26 cellular contexts compared by ENCODE assay signal in genomic region chr17:15448580-15448956, GRCh38. TPM values are rescaled to one million over a fixed set of nuclear protein-coding genes. Genes with fewer than 3 reads are reported as not detected.
DNase-seq lines count a peak whose midpoint lies in the region; ATAC-seq and TF ChIP-seq lines count a peak whose summit lies in the region.
"Had no signal": no experiment of that assay in that cellular context is flagged by ENCODE, and none has a peak within 500 bp of the region (broad histone marks: within the 10 kb centered on the region; RNA-seq: fewer than 3 reads in every experiment).

No MANE protein-coding gene starts in this region.

- H3K4me1 Mint-ChIP-seq in neural crest cell = peaks cover 33% of the 10 kb centered on the region
- H3K4me1 Mint-ChIP-seq: B cell, natural killer cell had no signal

- H3K9me3 Mint-ChIP-seq in neural crest cell = no peaks in the 10 kb centered on the region
- H3K9me3 Mint-ChIP-seq: natural killer cell had no signal

- H3K27me3 ChIP-seq in left ventricle myocardium inferior (ENCODE audit: low read depth) (no peaks in the 10 kb centered on the region), upper lobe of right lung (no peaks in the 10 kb centered on the region)
- H3K27me3 ChIP-seq: colonic mucosa had no signal

- no peak for DNase-seq in Right ventricle myocardium inferior (ENCODE audit: missing footprints)
- no peak for DNase-seq in left cardiac atrium
- no peak for DNase-seq in left ventricle myocardium inferior
- DNase-seq in neural crest cell (ENCODE audit: low read depth, low spot score) = no peak
- no peak for DNase-seq in upper lobe of right lung
- no peak for DNase-seq in DMS153 treated with DMSO at 0.1 percent for 48 hours (lab: John Stamatoyannopoulos, UW; ENCODE audit: unreplicated experiment)
- no peak for DNase-seq in globus pallidus (ENCODE audit: low spot score)
- DNase-seq: 8988T; activated CD8-positive, alpha-beta T cell treated with anti-CD3 and anti-CD28 coated beads, Interleukin-2, amount 10 ng/mL, durations not matched to agents 7 days and 5 days; activated effector memory CD4-positive, alpha-beta T cell treated with anti-CD3 and anti-CD28 coated beads, Interleukin-2, amount 50 U/mL, for 16 hours; activated T-cell treated with anti-CD3 and anti-CD28 coated beads for 4 hours; colonic mucosa; DMS153; effector memory CD4-positive, alpha-beta T cell; mesendoderm; MV-4-11; natural killer cell; NCI-H1694; NCI-H524; NK-92 treated with Interleukin-12 subunit alpha and Interleukin-12 subunit beta, amount 100 ng/mL, for 24 hours; stimulated activated CD4-positive, alpha-beta T cell treated with anti-CD3 and anti-CD28 coated beads, Interleukin-15, amount 100 ng/mL, for 24 hours had no signal

- ATAC-seq in Right ventricle myocardium inferior (peak; percentile 21), left cardiac atrium (no peak), upper lobe of right lung (peak; percentile 24), HG03457 (IDR thresholded peaks at IDR 0.05; ENCODE audit: unreplicated experiment) (no peak)
- ATAC-seq: activated CD4-positive, CD25-positive, alpha-beta regulatory T cell treated with anti-CD3 and anti-CD28 coated beads, Interleukin-2, amount 50 U/mL, for 24 hours; activated CD8-positive, alpha-beta T cell treated with anti-CD3 and anti-CD28 coated beads, Interleukin-2, amount 10 ng/mL, durations not matched to agents 7 days and 5 days; natural killer cell; Panc1; sciatic nerve had no signal

- H3K27ac Mint-ChIP-seq in neural crest cell (ENCODE audit: unreplicated experiment) = peak overlapping the region; percentile 87
- H3K27ac Mint-ChIP-seq: activated CD8-positive, alpha-beta T cell treated with anti-CD3 and anti-CD28 coated beads, Interleukin-2, amount 10 ng/mL, durations not matched to agents 7 days and 5 days; B cell; natural killer cell had no signal

- H3K4me1 ChIP-seq in left ventricle myocardium inferior (peaks cover 39% of the 10 kb centered on the region), upper lobe of right lung (peaks cover 11% of the 10 kb centered on the region)
- H3K4me1 ChIP-seq: colonic mucosa had no signal

- H3K4me3 Mint-ChIP-seq in neural crest cell = no peak overlapping the region
- H3K4me3 Mint-ChIP-seq: activated CD8-positive, alpha-beta T cell treated with anti-CD3 and anti-CD28 coated beads, Interleukin-2, amount 10 ng/mL, durations not matched to agents 7 days and 5 days; B cell; natural killer cell had no signal

- peak overlapping the region; percentile 82 for H3K27ac ChIP-seq in left ventricle myocardium inferior (replicated peaks)
- H3K27ac ChIP-seq in upper lobe of right lung = peak overlapping the region; percentile 70
- H3K27ac ChIP-seq: colonic mucosa had no signal

- no peaks in the 10 kb centered on the region for H3K9me3 ChIP-seq in left ventricle myocardium inferior (replicated peaks)
- H3K9me3 ChIP-seq in upper lobe of right lung = no peaks in the 10 kb centered on the region
- H3K9me3 ChIP-seq: colonic mucosa had no signal

- no peaks in the 10 kb centered on the region for H3K36me3 ChIP-seq in left ventricle myocardium inferior
- no peaks in the 10 kb centered on the region for H3K36me3 ChIP-seq in upper lobe of right lung
- H3K36me3 ChIP-seq: colonic mucosa had no signal

- no peaks in the 10 kb centered on the region for H3K36me3 Mint-ChIP-seq in neural crest cell (ENCODE audit: low read depth)
- H3K36me3 Mint-ChIP-seq: natural killer cell had no signal

- intact Hi-C loops in Right ventricle myocardium inferior (cut with DNase I) (no loop called here), left cardiac atrium (cut with DNase I) (no loop called here), left ventricle myocardium inferior (cut with micrococcal nuclease) (no loop called here), upper lobe of right lung (cut with DNase I) (no loop called here)

- no peak overlapping the region for H3K4me3 ChIP-seq in left ventricle myocardium inferior
- H3K4me3 ChIP-seq in upper lobe of right lung = no peak overlapping the region
- H3K4me3 ChIP-seq: colonic mucosa had no signal

- TF ChIP-seq CTCF in left ventricle myocardium inferior (IDR thresholded peaks at IDR 0.05; ENCODE audit: borderline replicate concordance) (no peak), neural crest cell (conservative IDR thresholded peaks at IDR 0.05) (no peak), upper lobe of right lung (IDR thresholded peaks at IDR 0.05) (no peak)

- no peaks in the 10 kb centered on the region for H3K27me3 Mint-ChIP-seq in neural crest cell (ENCODE audit: low read depth)
- H3K27me3 Mint-ChIP-seq: B cell had no signal

RNA-seq across cellular contexts. Expression of gene CDRT4, which starts 18.9 kb away (rescaled TPM):
- total RNA-seq in Right ventricle myocardium inferior (1.8 TPM), left cardiac atrium (1 to 10 TPM; 1.7 to 4.9 TPM), left ventricle myocardium inferior (1.4 TPM), neural crest cell (2.4 and 2.8 TPM in 2 replicates), upper lobe of right lung (9.0 TPM)

Comparison
In these comparisons a context has a peak if more than half of its experiments do, and no peak if none do; other contexts are left out.
1. ATAC-seq: peak in Right ventricle myocardium inferior (single experiment) and upper lobe of right lung (single experiment); none in left cardiac atrium (0 of 2) and HG03457 (single experiment).